ENCODE assay signal across 37 cellular contexts in genomic region chr7:138254444-138254843, GRCh38.
"Had no signal": no experiment of that assay in that cellular context is flagged by ENCODE, and none has a peak within 500 bp of the region (broad histone marks: within the 10 kb centered on the region; RNA-seq: fewer than 3 reads in every experiment).

No MANE protein-coding gene starts in this region.

- H3K36me3 Mint-ChIP-seq: activated naive CD8-positive, alpha-beta T cell treated with anti-CD3 and anti-CD28 coated beads for 36 hours had no signal

- H3K4me1 Mint-ChIP-seq: activated T-helper 17 cell treated with anti-CD3 and anti-CD28 coated beads, Interleukin-2, amount 50 U/mL, for 72 hours had no signal

- H3K4me1 ChIP-seq: Peyer's patch, SJSA1 had no signal

- H3K27ac Mint-ChIP-seq: activated CD8-positive, alpha-beta T cell treated with anti-CD3 and anti-CD28 coated beads for 36 hours; activated naive CD8-positive, alpha-beta T cell treated with anti-CD3 and anti-CD28 coated beads for 36 hours; activated T-helper 17 cell treated with anti-CD3 and anti-CD28 coated beads, Interleukin-2, amount 50 U/mL, for 72 hours had no signal

- H3K9me3 ChIP-seq: Peyer's patch had no signal

- H3K36me3 ChIP-seq: brain microvascular endothelial cell, Peyer's patch, SJSA1, WERI-Rb-1 had no signal

- H3K27ac ChIP-seq: brain microvascular endothelial cell, Peyer's patch, SJSA1, WERI-Rb-1 had no signal

- DNase-seq: activated CD4-positive, alpha-beta T cell treated with anti-CD3 and anti-CD28 coated beads for 1 hour; activated CD4-positive, alpha-beta T cell treated with anti-CD3 and anti-CD28 coated beads for 48 hours; activated CD4-positive, CD25-positive, alpha-beta regulatory T cell; activated CD8-positive, alpha-beta T cell treated with anti-CD3 and anti-CD28 coated beads for 36 hours; activated effector memory CD4-positive, alpha-beta T cell treated with anti-CD3 and anti-CD28 coated beads, Interleukin-2, amount 50 U/mL, for 16 hours; activated naive CD4-positive, alpha-beta T cell; activated naive CD4-positive, alpha-beta T cell treated with anti-CD3 and anti-CD28 coated beads, Interleukin-2, amount 50 U/mL, for 16 hours; activated naive CD8-positive, alpha-beta T cell treated with anti-CD3 and anti-CD28 coated beads for 36 hours; activated T-cell treated with anti-CD3 and anti-CD28 coated beads, Interleukin-2, amount 50 U/mL, for 1 hour; activated T-cell treated with anti-CD3 and anti-CD28 coated beads, Interleukin-2, amount 50 U/mL, for 72 hours; amniotic stem cell; aorta; brain microvascular endothelial cell; central memory CD4-positive, alpha-beta T cell; Karpas-422; KBM-7; NCI-H1048; NCI-H1105 treated with DMSO at 0.1 percent for 48 hours; NCI-H1436; NCI-H1694; NCI-H2029; NCI-H345; NCI-H524 treated with DMSO at 0.1 percent for 48 hours; NCI-H748 treated with DMSO at 0.1 percent for 48 hours; NK-92 treated with Interleukin-12 subunit alpha and Interleukin-12 subunit beta, amount 100 ng/mL, for 24 hours; PC-3; Peyer's patch; RPMI8226; SHP77 treated with DMSO at 0.1 percent for 48 hours; SW 1271; T-helper 1 cell; T-helper 2 cell; T-helper 9 cell; WERI-Rb-1 had no signal

- H3K9me3 Mint-ChIP-seq: activated CD8-positive, alpha-beta T cell treated with anti-CD3 and anti-CD28 coated beads for 36 hours; activated naive CD8-positive, alpha-beta T cell treated with anti-CD3 and anti-CD28 coated beads for 36 hours; activated T-cell treated with anti-CD3 and anti-CD28 coated beads, Interleukin-2, amount 50 U/mL, for 72 hours had no signal

- H3K4me3 Mint-ChIP-seq: activated CD8-positive, alpha-beta T cell treated with anti-CD3 and anti-CD28 coated beads for 36 hours; activated naive CD8-positive, alpha-beta T cell treated with anti-CD3 and anti-CD28 coated beads for 36 hours; activated T-cell treated with anti-CD3 and anti-CD28 coated beads, Interleukin-2, amount 50 U/mL, for 72 hours; activated T-helper 17 cell treated with anti-CD3 and anti-CD28 coated beads, Interleukin-2, amount 50 U/mL, for 72 hours had no signal

- H3K4me3 ChIP-seq: Peyer's patch, SJSA1 had no signal

- ATAC-seq: activated CD8-positive, alpha-beta T cell treated with anti-CD3 and anti-CD28 coated beads for 36 hours; activated T-cell treated with anti-CD3 and anti-CD28 coated beads, Interleukin-2, amount 50 U/mL, for 72 hours; activated T-helper 17 cell treated with anti-CD3 and anti-CD28 coated beads, Interleukin-2, amount 50 U/mL, for 72 hours; PC-3; SK-N-SH treated with all-trans-retinoic acid at 6 μM for 48 hours had no signal

- H3K27me3 ChIP-seq: brain microvascular endothelial cell, Peyer's patch, SJSA1 had no signal

- H3K27me3 Mint-ChIP-seq: activated CD8-positive, alpha-beta T cell treated with anti-CD3 and anti-CD28 coated beads for 36 hours had no signal
